ENCODE assay signal across 22 cellular contexts in the genomic region with DNA sequence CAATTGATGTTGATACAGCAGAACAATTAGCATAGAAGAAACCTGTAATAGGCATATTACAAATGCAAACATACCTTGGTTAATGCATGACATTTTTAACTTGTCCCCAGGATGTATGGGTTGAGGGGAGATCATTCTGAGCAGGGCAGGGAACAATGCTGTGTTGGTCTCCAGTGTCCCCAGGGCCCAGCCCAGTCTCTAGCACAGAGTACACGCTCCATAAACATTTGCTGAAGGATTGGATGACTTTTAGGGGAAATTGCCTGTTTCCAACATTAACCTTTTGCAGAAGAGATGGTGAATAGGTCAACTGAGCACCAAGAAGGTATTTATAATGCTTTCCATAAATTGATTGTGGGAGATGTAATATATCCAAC. TPM values are rescaled to one million over a fixed set of nuclear protein-coding genes. Genes with fewer than 3 reads are reported as not detected.
DNase-seq lines count a peak whose midpoint lies in the region; TF ChIP-seq lines count a peak whose summit lies in the region.
"Had no signal": no experiment of that assay in that cellular context is flagged by ENCODE, and none has a peak within 500 bp of the region (broad histone marks: within the 10 kb centered on the region; RNA-seq: fewer than 3 reads in every experiment).

No MANE protein-coding gene starts in this region.

- H3K4me1 ChIP-seq in neuronal stem cell (ENCODE audit: control insufficient read depth in 2 of 2, insufficient read depth in 1 of 2, low read depth in 1 of 2, low read length in 2 of 2), result peaks cover 0 to 9% of the 10 kb centered on the region in 2 donors

- no peak overlapping the region for H4K8ac ChIP-seq in neuronal stem cell (ENCODE audit: low read depth, low read length)

- no peak overlapping the region for H3K18ac ChIP-seq in neuronal stem cell (ENCODE audit: low read length)

- POLR2A ChIA-PET in RWPE1 (lab: Yijun Ruan, JAX; ENCODE audit: low non-redundant PET), result no interaction called here

- H2AFZ ChIP-seq in neuronal stem cell (ENCODE audit: low read length), result peak overlapping the region; percentile 54
- H2AFZ ChIP-seq: GM23248 had no signal

- H4K91ac ChIP-seq in neuronal stem cell (ENCODE audit: low read depth, low read length, poor library complexity), result no peak overlapping the region

- no peak overlapping the region for H3K4me3 ChIP-seq in neuronal stem cell (ENCODE audit: low read length in 2 of 2)
- H3K4me3 ChIP-seq: GM23248, MG63 had no signal

- no peak overlapping the region for H2BK120ac ChIP-seq in neuronal stem cell (ENCODE audit: low read depth, low read length)

- H3K36me3 ChIP-seq in neuronal stem cell (replicated peaks in 1 of 2; ENCODE audit: control insufficient read depth in 2 of 2, insufficient read depth in 2 of 2, low read length in 2 of 2), result no peaks in the 10 kb centered on the region
- H3K36me3 ChIP-seq: MG63 had no signal

- no peak overlapping the region for H3K9ac ChIP-seq in neuronal stem cell (ENCODE audit: low read depth, low read length, poor library complexity)
- H3K9ac ChIP-seq: GM23248, SK-N-SH had no signal

- peak overlapping the region; percentile 79 for H3K27ac ChIP-seq in 22Rv1
- peak overlapping the region; percentile 88 for H3K27ac ChIP-seq in VCaP
- no peak overlapping the region for H3K27ac ChIP-seq in neuronal stem cell (replicated peaks; ENCODE audit: low read length)
- H3K27ac ChIP-seq in RWPE1, result no peak overlapping the region
- H3K27ac ChIP-seq: GM23248 had no signal

- H3K27me3 ChIP-seq in neuronal stem cell (ENCODE audit: control insufficient read depth in 3 of 3, insufficient read depth in 3 of 3, low read depth in 1 of 3, low read length in 3 of 3), result peaks cover 0 to 1% (median 0%) of the 10 kb centered on the region in 3 experiments

- no CpG with 5 or more reads among the region's 1 CpG for WGBS in neuronal stem cell (ENCODE audit: extremely low coverage in 2 of 2, insufficient read length in 2 of 2, insufficient replicate concordance in 1 of 2), 2 donors

- H2BK5ac ChIP-seq in neuronal stem cell (ENCODE audit: low read length), result no peak overlapping the region

- H2BK12ac ChIP-seq in neuronal stem cell (ENCODE audit: low read length), result no peak overlapping the region

- H3K14ac ChIP-seq in neuronal stem cell (ENCODE audit: low read length), result no peak overlapping the region

- DNase-seq in DMS53 (lab: John Stamatoyannopoulos, UW), result peak; percentile 53
- DNase-seq in neuronal stem cell (ENCODE audit: low spot score), result no peak
- no peak for DNase-seq in KBM-7
- no peak for DNase-seq in RWPE1 (ENCODE audit: low spot score)
- no peak for DNase-seq in posterior vena cava (ENCODE audit: low spot score)
- DNase-seq in germinal center (ENCODE audit: low spot score), result no peak
- DNase-seq: C1 segment of cervical spinal cord; CD8-positive, alpha-beta T cell; DMS 273 treated with DMSO at 0.1 percent for 48 hours; DND-41; GM23248; H9; KG1; MG63; NCI-H1930; NCI-H2227 treated with DMSO at 0.1 percent for 48 hours; NCI-H526 treated with DMSO at 0.1 percent for 48 hours; SIG-M5; SW 1271 had no signal

- no peak overlapping the region for H3K4ac ChIP-seq in neuronal stem cell (ENCODE audit: low read length)

- H3K9me3 ChIP-seq in neuronal stem cell (replicated peaks in 1 of 2; ENCODE audit: control insufficient read depth in 2 of 2, insufficient read depth in 1 of 2, low read depth in 1 of 2, low read length in 2 of 2), result no peaks in the 10 kb centered on the region
- H3K9me3 ChIP-seq: MG63, SK-N-SH had no signal

- H2BK15ac ChIP-seq in neuronal stem cell (ENCODE audit: low read length), result no peak overlapping the region

- H3K4me2 ChIP-seq in neuronal stem cell (ENCODE audit: insufficient read depth, low read length, poor library complexity, severe bottlenecking), result no peak overlapping the region
- H3K4me2 ChIP-seq: SK-N-SH had no signal

- intact Hi-C loops in posterior vena cava (cut with DNase I), result no loop called here

- H3K79me1 ChIP-seq in neuronal stem cell (ENCODE audit: low read depth, low read length), result no peaks in the 10 kb centered on the region

- in situ Hi-C loops in KBM-7 (cut with MboI; ENCODE audit: low pct_unique_long_range_greater_than_20kb, low sequenced_read_pairs), result no loop called here

- TF ChIP-seq CTCF in 22Rv1 (IDR thresholded peaks at IDR 0.05), result no peak
- no peak for TF ChIP-seq CTCF in VCaP (conservative IDR thresholded peaks at IDR 0.05)
- TF ChIP-seq CTCF in RWPE1 (conservative IDR thresholded peaks at IDR 0.05; ENCODE audit: low read depth), result no peak

- H3K23ac ChIP-seq in neuronal stem cell (ENCODE audit: low read depth, low read length, poor library complexity), result no peak overlapping the region

- H2AK5ac ChIP-seq in neuronal stem cell (ENCODE audit: low read depth, low read length), result no peak overlapping the region

- CTCF ChIA-PET in RWPE1 (lab: Yijun Ruan, JAX), result interaction anchor here (1.2 kb wide), 1 partner anchor 46 kb away, joined by 3 read pairs; no protein-coding TSS in a partner anchor

RNA-seq across cellular contexts. Expression of a gene that starts 20.0 kb away (rescaled TPM):
- polyA plus RNA-seq in neuronal stem cell (2013, experiment 1 of 2), result 28.0 TPM
- 30.7 TPM for polyA plus RNA-seq in neuronal stem cell (2013, experiment 2 of 2)
- total RNA-seq in posterior vena cava, result 10 to 100 TPM; 19.1 to 19.7 TPM

RNA-seq across cellular contexts. Expression of a gene that starts 20.2 kb away (rescaled TPM):
- 10.4 TPM for polyA plus RNA-seq in neuronal stem cell (2013, experiment 1 of 2)
- 10.0 TPM for polyA plus RNA-seq in neuronal stem cell (2013, experiment 2 of 2)
- total RNA-seq in posterior vena cava, result 10 to 100 TPM; 17.6 to 17.7 TPM

RNA-seq across cellular contexts. Expression of a gene that starts 47.1 kb away (rescaled TPM):
- polyA plus RNA-seq in neuronal stem cell (2013, experiment 1 of 2), result 1,368 TPM
- 1,375 TPM for polyA plus RNA-seq in neuronal stem cell (2013, experiment 2 of 2)
- 100 to 1,000 TPM; 389 to 397 TPM for total RNA-seq in posterior vena cava

Comparison
In these comparisons a context has a peak if more than half of its experiments do, and no peak if none do; other contexts are left out.
1. H3K27ac ChIP-seq: peak in 22Rv1 (single experiment) and VCaP (single experiment); none in neuronal stem cell (single experiment) and RWPE1 (single experiment).